In the genomic region with DNA sequence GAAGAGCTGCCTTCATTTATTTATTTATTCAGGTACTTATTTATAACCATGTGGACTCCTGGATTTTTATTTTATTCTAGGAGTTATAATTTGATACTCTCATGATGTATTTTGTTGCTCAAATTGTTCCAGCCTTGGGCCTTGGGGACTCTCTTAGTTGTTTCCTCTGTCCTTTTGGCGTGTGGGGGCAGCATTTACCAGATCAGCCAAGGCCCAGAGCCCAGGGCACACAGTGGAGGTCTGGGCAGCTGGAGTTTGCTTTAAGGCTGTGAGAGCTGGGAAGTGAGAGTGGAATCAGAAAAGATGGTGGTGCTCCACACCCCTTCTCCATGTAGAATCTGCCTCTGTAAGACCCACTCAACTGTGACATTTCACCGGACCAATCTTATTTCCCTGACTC, we compare ENCODE assay signal across 12 cellular contexts.
A peak's percentile ranks its signal among the peaks of the same experiment; 100 is the strongest.
DNase-seq lines count a peak whose midpoint lies in the region; ATAC-seq and TF ChIP-seq lines count a peak whose summit lies in the region.
"Had no signal": no experiment of that assay in that cellular context is flagged by ENCODE, and none has a peak within 500 bp of the region (broad histone marks: within the 10 kb centered on the region; RNA-seq: fewer than 3 reads in every experiment).

No MANE protein-coding gene starts in this region.

- no peak overlapping the region for H3K27ac Mint-ChIP-seq in WTC11
- no peak overlapping the region for H3K27ac Mint-ChIP-seq in activated naive CD8-positive, alpha-beta T cell treated with anti-CD3 and anti-CD28 coated beads, Interleukin-2, amount 50 U/mL, for 24 hours

- H3K27me3 ChIP-seq in stomach smooth muscle (ENCODE audit: control insufficient read depth in 1 of 2, insufficient read depth in 2 of 2, low read length in 2 of 2): no peaks in the 10 kb centered on the region

- peaks cover 9% of the 10 kb centered on the region for H3K9me3 Mint-ChIP-seq in WTC11
- peaks cover 8% of the 10 kb centered on the region for H3K9me3 Mint-ChIP-seq in activated naive CD8-positive, alpha-beta T cell treated with anti-CD3 and anti-CD28 coated beads, Interleukin-2, amount 50 U/mL, for 24 hours
- H3K9me3 Mint-ChIP-seq: neural crest cell had no signal

- CTCF ChIA-PET in WTC11 (lab: Charles Lee): interaction anchor here (0.6 to 1.7 kb wide), 2 partner anchors 9 to 225 kb away, joined by 3 to 6 read pairs; no protein-coding TSS in a partner anchor

- H3K4me3 Mint-ChIP-seq in WTC11: no peak overlapping the region
- no peak overlapping the region for H3K4me3 Mint-ChIP-seq in activated naive CD8-positive, alpha-beta T cell treated with anti-CD3 and anti-CD28 coated beads, Interleukin-2, amount 50 U/mL, for 24 hours
- H3K4me3 Mint-ChIP-seq: neural crest cell had no signal

- peak overlapping the region; percentile 53 for H3K27ac ChIP-seq in stomach smooth muscle (ENCODE audit: low read length)

- H3K36me3 ChIP-seq in stomach smooth muscle (ENCODE audit: control insufficient read depth in 2 of 2, insufficient read depth in 2 of 2, low read length in 2 of 2): no peaks in the 10 kb centered on the region

- peaks cover 6% of the 10 kb centered on the region for H3K27me3 Mint-ChIP-seq in WTC11 (ENCODE audit: low read depth)
- H3K27me3 Mint-ChIP-seq in activated naive CD8-positive, alpha-beta T cell treated with anti-CD3 and anti-CD28 coated beads, Interleukin-2, amount 50 U/mL, for 24 hours: peaks cover 7% of the 10 kb centered on the region

- no peaks in the 10 kb centered on the region for H3K36me3 Mint-ChIP-seq in WTC11
- H3K36me3 Mint-ChIP-seq in activated naive CD8-positive, alpha-beta T cell treated with anti-CD3 and anti-CD28 coated beads, Interleukin-2, amount 50 U/mL, for 24 hours (ENCODE audit: low read depth): no peaks in the 10 kb centered on the region

- H3K4me1 ChIP-seq in stomach smooth muscle (ENCODE audit: control insufficient read depth, insufficient read depth, low read length): peaks cover 51% of the 10 kb centered on the region

- no peak overlapping the region for H3K4me3 ChIP-seq in stomach smooth muscle (ENCODE audit: low read length in 2 of 2)

- POLR2A ChIA-PET in WTC11 (lab: Charles Lee): no interaction called here

- TF ChIP-seq CTCF in WTC11 (IDR thresholded peaks at IDR 0.05): no peak

- no peaks in the 10 kb centered on the region for H3K9me3 ChIP-seq in stomach smooth muscle (ENCODE audit: control insufficient read depth in 2 of 2, low read length in 2 of 2)

- intact Hi-C loops in left ventricle myocardium superior (cut with micrococcal nuclease): no loop called here

- H3K4me1 Mint-ChIP-seq in WTC11: peaks cover 11% of the 10 kb centered on the region
- no peaks in the 10 kb centered on the region for H3K4me1 Mint-ChIP-seq in activated naive CD8-positive, alpha-beta T cell treated with anti-CD3 and anti-CD28 coated beads, Interleukin-2, amount 50 U/mL, for 24 hours

- ATAC-seq in WTC11 (peak; percentile 47; the same call in 1 of the 2 replicates), left ventricle myocardium superior (peak; percentile 67)
- no peak for ATAC-seq in activated naive CD8-positive, alpha-beta T cell treated with anti-CD3 and anti-CD28 coated beads, Interleukin-2, amount 50 U/mL, for 24 hours

- DNase-seq in DMS53 (lab: John Stamatoyannopoulos, UW) (peak; percentile 34), DMS53 treated with DMSO at 0.1 percent for 48 hours (lab: John Stamatoyannopoulos, UW; ENCODE audit: unreplicated experiment) (no peak), WTC11 (ENCODE audit: low spot score) (no peak), left ventricle myocardium superior (peak; percentile 43), MV-4-11 (lab: John Stamatoyannopoulos, UW) (no peak), RPMI8226 (no peak)
- no peak for DNase-seq in activated naive CD8-positive, alpha-beta T cell treated with anti-CD3 and anti-CD28 coated beads, Interleukin-2, amount 50 U/mL, for 24 hours
- DNase-seq: EL; stimulated activated CD4-positive, alpha-beta T cell treated with anti-CD3 and anti-CD28 coated beads, Interleukin-1b, Interleukin-23, amount 100 ng/mL, for 48 hours; stimulated activated naive CD4-positive, alpha-beta T cell treated with Interleukin-2 at 50 U/mL for 16 hours had no signal

- H3K9ac ChIP-seq in stomach smooth muscle (ENCODE audit: low read length in 2 of 2): no peak overlapping the region

TF ChIP-seq in WTC11, 78 proteins besides CTCF, POLR2A, EP300 and RAD21:
- TF ChIP-seq ZNF317 (CRISPR knock-in tag; IDR thresholded peaks at IDR 0.05; ENCODE audit: borderline replicate concordance, low read depth) (no peak), IRF2 (CRISPR knock-in tag; IDR thresholded peaks at IDR 0.05; ENCODE audit: borderline replicate concordance, low read depth) (no peak), NFE2L1 (CRISPR knock-in tag; IDR thresholded peaks at IDR 0.05) (no peak), MXD4 (CRISPR knock-in tag; IDR thresholded peaks at IDR 0.05; ENCODE audit: borderline replicate concordance) (no peak), CREB1 (CRISPR knock-in tag; IDR thresholded peaks at IDR 0.05) (no peak), EMX1 (CRISPR knock-in tag; IDR thresholded peaks at IDR 0.05) (no peak), ELF4 (CRISPR knock-in tag; IDR thresholded peaks at IDR 0.05; ENCODE audit: low read depth) (no peak), TP53 (CRISPR knock-in tag; IDR thresholded peaks at IDR 0.05) (no peak), NR3C1 (CRISPR knock-in tag; conservative IDR thresholded peaks at IDR 0.05; ENCODE audit: low read depth) (no peak), ZNF671 (CRISPR knock-in tag; IDR thresholded peaks at IDR 0.05) (no peak), ZNF219 (CRISPR knock-in tag; IDR thresholded peaks at IDR 0.05; ENCODE audit: borderline replicate concordance) (no peak)
- TF ChIP-seq, protein P1, sequence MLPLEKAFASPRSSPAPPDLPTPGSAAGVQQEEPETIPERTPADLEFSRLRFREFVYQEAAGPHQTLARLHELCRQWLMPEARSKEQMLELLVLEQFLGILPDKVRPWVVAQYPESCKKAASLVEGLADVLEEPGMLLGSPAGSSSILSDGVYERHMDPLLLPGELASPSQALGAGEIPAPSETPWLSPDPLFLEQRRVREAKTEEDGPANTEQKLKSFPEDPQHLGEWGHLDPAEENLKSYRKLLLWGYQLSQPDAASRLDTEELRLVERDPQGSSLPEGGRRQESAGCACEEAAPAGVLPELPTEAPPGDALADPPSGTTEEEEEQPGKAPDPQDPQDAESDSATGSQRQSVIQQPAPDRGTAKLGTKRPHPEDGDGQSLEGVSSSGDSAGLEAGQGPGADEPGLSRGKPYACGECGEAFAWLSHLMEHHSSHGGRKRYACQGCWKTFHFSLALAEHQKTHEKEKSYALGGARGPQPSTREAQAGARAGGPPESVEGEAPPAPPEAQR (CRISPR knock-in tag; IDR thresholded peaks at IDR 0.05): no peak
- TF ChIP-seq, protein P2, sequence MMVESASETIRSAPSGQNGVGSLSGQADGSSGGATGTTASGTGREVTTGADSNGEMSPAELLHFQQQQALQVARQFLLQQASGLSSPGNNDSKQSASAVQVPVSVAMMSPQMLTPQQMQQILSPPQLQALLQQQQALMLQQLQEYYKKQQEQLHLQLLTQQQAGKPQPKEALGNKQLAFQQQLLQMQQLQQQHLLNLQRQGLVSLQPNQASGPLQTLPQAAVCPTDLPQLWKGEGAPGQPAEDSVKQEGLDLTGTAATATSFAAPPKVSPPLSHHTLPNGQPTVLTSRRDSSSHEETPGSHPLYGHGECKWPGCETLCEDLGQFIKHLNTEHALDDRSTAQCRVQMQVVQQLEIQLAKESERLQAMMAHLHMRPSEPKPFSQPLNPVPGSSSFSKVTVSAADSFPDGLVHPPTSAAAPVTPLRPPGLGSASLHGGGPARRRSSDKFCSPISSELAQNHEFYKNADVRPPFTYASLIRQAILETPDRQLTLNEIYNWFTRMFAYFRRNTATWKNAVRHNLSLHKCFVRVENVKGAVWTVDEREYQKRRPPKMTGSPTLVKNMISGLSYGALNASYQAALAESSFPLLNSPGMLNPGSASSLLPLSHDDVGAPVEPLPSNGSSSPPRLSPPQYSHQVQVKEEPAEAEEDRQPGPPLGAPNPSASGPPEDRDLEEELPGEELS (CRISPR knock-in tag; IDR thresholded peaks at IDR 0.05): no peak
- TF ChIP-seq, protein P3, sequence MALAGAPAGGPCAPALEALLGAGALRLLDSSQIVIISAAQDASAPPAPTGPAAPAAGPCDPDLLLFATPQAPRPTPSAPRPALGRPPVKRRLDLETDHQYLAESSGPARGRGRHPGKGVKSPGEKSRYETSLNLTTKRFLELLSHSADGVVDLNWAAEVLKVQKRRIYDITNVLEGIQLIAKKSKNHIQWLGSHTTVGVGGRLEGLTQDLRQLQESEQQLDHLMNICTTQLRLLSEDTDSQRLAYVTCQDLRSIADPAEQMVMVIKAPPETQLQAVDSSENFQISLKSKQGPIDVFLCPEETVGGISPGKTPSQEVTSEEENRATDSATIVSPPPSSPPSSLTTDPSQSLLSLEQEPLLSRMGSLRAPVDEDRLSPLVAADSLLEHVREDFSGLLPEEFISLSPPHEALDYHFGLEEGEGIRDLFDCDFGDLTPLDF (CRISPR knock-in tag; IDR thresholded peaks at IDR 0.05): no peak
- TF ChIP-seq, protein P4, sequence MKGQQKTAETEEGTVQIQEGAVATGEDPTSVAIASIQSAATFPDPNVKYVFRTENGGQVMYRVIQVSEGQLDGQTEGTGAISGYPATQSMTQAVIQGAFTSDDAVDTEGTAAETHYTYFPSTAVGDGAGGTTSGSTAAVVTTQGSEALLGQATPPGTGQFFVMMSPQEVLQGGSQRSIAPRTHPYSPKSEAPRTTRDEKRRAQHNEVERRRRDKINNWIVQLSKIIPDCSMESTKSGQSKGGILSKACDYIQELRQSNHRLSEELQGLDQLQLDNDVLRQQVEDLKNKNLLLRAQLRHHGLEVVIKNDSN (CRISPR knock-in tag; IDR thresholded peaks at IDR 0.05): no peak
TF ChIP-seq in WTC11: peak in this region for 0.

Comparison
In these comparisons a context has a peak if more than half of its experiments do, and no peak if none do; other contexts are left out.
1. DNase-seq: peak in DMS53 (single experiment) and left ventricle myocardium superior (single experiment); none in DMS53 treated with DMSO at 0.1 percent for 48 hours (single experiment), WTC11 (single experiment), MV-4-11 (single experiment), activated naive CD8-positive, alpha-beta T cell treated with anti-CD3 and anti-CD28 coated beads, Interleukin-2, amount 50 U/mL, for 24 hours (single experiment) and RPMI8226 (single experiment).